In genomic region chr7:92461027-92462003, GRCh38 we compare ENCODE assay signal across 1 cellular context.
TF ChIP-seq lines count a peak whose summit lies in the region.

No MANE protein-coding gene starts in this region.

TF ChIP-seq in HepG2, 621 proteins besides CTCF, POLR2A, EP300 and RAD21 (continued from another document):
- TF ChIP-seq ZFP91 (CRISPR knock-in tag; IDR thresholded peaks at IDR 0.05; ENCODE audit: borderline replicate concordance) (no peak), GPBP1L1 (CRISPR knock-in tag; IDR thresholded peaks at IDR 0.05) (no peak), PRMT3 (CRISPR knock-in tag; IDR thresholded peaks at IDR 0.05; ENCODE audit: borderline replicate concordance, low read depth) (no peak)
TF ChIP-seq in HepG2: peak in this region for 2.
